In genomic region chr18:36149514-36150289, GRCh38 we compare ENCODE assay signal across 9 cellular contexts. TPM values are rescaled to one million over a fixed set of nuclear protein-coding genes. Genes with fewer than 3 reads are reported as not detected.
DNase-seq lines count a peak whose midpoint lies in the region; ATAC-seq and TF ChIP-seq lines count a peak whose summit lies in the region.
"Had no signal": no experiment of that assay in that cellular context is flagged by ENCODE, and none has a peak within 500 bp of the region (broad histone marks: within the 10 kb centered on the region; RNA-seq: fewer than 3 reads in every experiment).

No MANE protein-coding gene starts in this region.

- no peak overlapping the region for H3K4me3 ChIP-seq in endodermal cell (ENCODE audit: low read length)

- 95 to 100% methylated on average over 1 to 4 of the region's 5 CpGs for WGBS in endodermal cell (ENCODE audit: insufficient coverage in 1 of 2, insufficient read length in 1 of 2), 2 experiments

- H3K9me3 ChIP-seq in endodermal cell (ENCODE audit: control insufficient read depth, low read length), result no peaks in the 10 kb centered on the region

- peaks cover 18% of the 10 kb centered on the region for H3K4me1 Mint-ChIP-seq in activated naive CD4-positive, alpha-beta T cell treated with anti-CD3 and anti-CD28 coated beads, Interleukin-2, amount 50 U/mL, for 24 hours
- peaks cover 19% of the 10 kb centered on the region for H3K4me1 Mint-ChIP-seq in stimulated activated effector memory CD8-positive, alpha-beta T cell treated with anti-CD3 and anti-CD28 coated beads, Interleukin-12 subunit alpha, Interleukin-12 subunit beta, amount 100 ng/mL, for 72 hours
- no peaks in the 10 kb centered on the region for H3K4me1 Mint-ChIP-seq in endodermal cell

- peak; percentile 95 for ATAC-seq in GM21786 (IDR thresholded peaks at IDR 0.05; ENCODE audit: unreplicated experiment)
- peak; percentile 96 for ATAC-seq in HG03378 (IDR thresholded peaks at IDR 0.05; ENCODE audit: unreplicated experiment)
- ATAC-seq in stimulated activated effector memory CD8-positive, alpha-beta T cell treated with anti-CD3 and anti-CD28 coated beads, Interleukin-12 subunit alpha, Interleukin-12 subunit beta, amount 100 ng/mL, for 72 hours, result no peak

- H3K36me3 ChIP-seq in endodermal cell (ENCODE audit: control insufficient read depth, insufficient read depth, low read length), result peaks cover 82% of the 10 kb centered on the region

- H3K27me3 ChIP-seq in endodermal cell (ENCODE audit: control insufficient read depth, insufficient read depth, low read length, poor library complexity, severe bottlenecking), result no peaks in the 10 kb centered on the region

- H3K4me1 ChIP-seq in endodermal cell (ENCODE audit: control insufficient read depth, insufficient read depth, low read length), result no peaks in the 10 kb centered on the region

- peak overlapping the region; percentile 8 for H3K27ac Mint-ChIP-seq in activated naive CD4-positive, alpha-beta T cell treated with anti-CD3 and anti-CD28 coated beads, Interleukin-2, amount 50 U/mL, for 24 hours
- peak overlapping the region; percentile 52 for H3K27ac Mint-ChIP-seq in stimulated activated effector memory CD8-positive, alpha-beta T cell treated with anti-CD3 and anti-CD28 coated beads, Interleukin-12 subunit alpha, Interleukin-12 subunit beta, amount 100 ng/mL, for 72 hours
- no peak overlapping the region for H3K27ac Mint-ChIP-seq in endodermal cell

- H3K9me3 Mint-ChIP-seq in activated naive CD4-positive, alpha-beta T cell treated with anti-CD3 and anti-CD28 coated beads, Interleukin-2, amount 50 U/mL, for 24 hours, result no peaks in the 10 kb centered on the region
- H3K9me3 Mint-ChIP-seq in stimulated activated effector memory CD8-positive, alpha-beta T cell treated with anti-CD3 and anti-CD28 coated beads, Interleukin-12 subunit alpha, Interleukin-12 subunit beta, amount 100 ng/mL, for 72 hours, result no peaks in the 10 kb centered on the region
- no peaks in the 10 kb centered on the region for H3K9me3 Mint-ChIP-seq in endodermal cell

- no peaks in the 10 kb centered on the region for H3K27me3 Mint-ChIP-seq in activated naive CD4-positive, alpha-beta T cell treated with anti-CD3 and anti-CD28 coated beads, Interleukin-2, amount 50 U/mL, for 24 hours
- no peaks in the 10 kb centered on the region for H3K27me3 Mint-ChIP-seq in endodermal cell (ENCODE audit: insufficient read depth)

- no peak for TF ChIP-seq CTCF in endodermal cell (conservative IDR thresholded peaks at IDR 0.05)

- H3K9ac ChIP-seq in endodermal cell (ENCODE audit: extremely low read depth, low read length, poor library complexity, severe bottlenecking), result no peak overlapping the region

- DNase-seq in activated naive CD4-positive, alpha-beta T cell treated with anti-CD3 and anti-CD28 coated beads, Interleukin-2, amount 50 U/mL, for 16 hours, result no peak
- no peak for DNase-seq in stimulated activated effector memory CD8-positive, alpha-beta T cell treated with anti-CD3 and anti-CD28 coated beads, Interleukin-12 subunit alpha, Interleukin-12 subunit beta, amount 100 ng/mL, for 72 hours (ENCODE audit: low spot score in 2 of 2)
- DNase-seq in NCI-H2171 (lab: John Stamatoyannopoulos, UW) (no peak), endodermal cell (no peak)
- no peak for DNase-seq in stimulated activated CD8-positive, alpha-beta memory T cell treated with anti-CD3 and anti-CD28 coated beads, Interleukin-4, amount 100 ng/mL, for 48 hours
- DNase-seq: activated CD8-positive, alpha-beta memory T cell treated with anti-CD3 and anti-CD28 coated beads, Interleukin-2, amount 50 U/mL, for 48 hours had no signal

- H3K27ac ChIP-seq in endodermal cell (ENCODE audit: low read depth, low read length), result no peak overlapping the region

- no peak overlapping the region for H3K4me3 Mint-ChIP-seq in activated naive CD4-positive, alpha-beta T cell treated with anti-CD3 and anti-CD28 coated beads, Interleukin-2, amount 50 U/mL, for 24 hours
- H3K4me3 Mint-ChIP-seq in stimulated activated effector memory CD8-positive, alpha-beta T cell treated with anti-CD3 and anti-CD28 coated beads, Interleukin-12 subunit alpha, Interleukin-12 subunit beta, amount 100 ng/mL, for 72 hours, result no peak overlapping the region
- no peak overlapping the region for H3K4me3 Mint-ChIP-seq in endodermal cell

- H3K36me3 Mint-ChIP-seq in activated naive CD4-positive, alpha-beta T cell treated with anti-CD3 and anti-CD28 coated beads, Interleukin-2, amount 50 U/mL, for 24 hours, result peaks cover 15% of the 10 kb centered on the region
- H3K36me3 Mint-ChIP-seq in stimulated activated effector memory CD8-positive, alpha-beta T cell treated with anti-CD3 and anti-CD28 coated beads, Interleukin-12 subunit alpha, Interleukin-12 subunit beta, amount 100 ng/mL, for 72 hours, result peaks cover 100% of the 10 kb centered on the region
- H3K36me3 Mint-ChIP-seq in endodermal cell (ENCODE audit: low read depth), result peaks cover 77% of the 10 kb centered on the region

RNA-seq across cellular contexts. Expression of gene ELP2, which starts 20.0 kb away (rescaled TPM):
- 100 to 1,000 TPM; 125 to 129 TPM for total RNA-seq in endodermal cell
- polyA plus RNA-seq in endodermal cell (2013, experiment 1 of 2), result 94.2 TPM
- polyA plus RNA-seq in endodermal cell (2013, experiment 2 of 2), result 79.5 TPM

RNA-seq across cellular contexts. Expression of gene SLC39A6, which starts 20.6 kb away (rescaled TPM):
- total RNA-seq in endodermal cell, result 10 to 100 TPM; 25.7 to 34.1 TPM
- 108 TPM for polyA plus RNA-seq in endodermal cell (2013, experiment 1 of 2)
- 90.6 TPM for polyA plus RNA-seq in endodermal cell (2013, experiment 2 of 2)

RNA-seq across cellular contexts. Expression of gene MOCOS, which starts 37.6 kb away (rescaled TPM):
- total RNA-seq in endodermal cell, result 1 to 10 TPM in 1 of 2 donors, under 1 TPM in 1; 0.51 to 1.4 TPM
- 0.36 TPM for polyA plus RNA-seq in endodermal cell (2013, experiment 1 of 2)
- polyA plus RNA-seq in endodermal cell (2013, experiment 2 of 2), result 0.75 TPM
